Comparison of ENCODE assay signal across 8 cellular contexts in genomic region chr1:225777583-225778411, GRCh38. TPM values are rescaled to one million over a fixed set of nuclear protein-coding genes. Genes with fewer than 3 reads are reported as not detected.
DNase-seq lines count a peak whose midpoint lies in the region; ATAC-seq and TF ChIP-seq lines count a peak whose summit lies in the region.

Gene SRP9 (plus strand): TSS chr1:225777826. CDS start chr1:225777941, 115 bp downstream.

- no peak within 1 kb of the TSS for H3K4me3 Mint-ChIP-seq in activated T-cell treated with anti-CD3 and anti-CD28 coated beads, Interleukin-2, amount 50 U/mL, for 4 hours

- H3K9me3 ChIP-seq in esophagus muscularis mucosa = no peaks in the 10 kb centered on the region
- no peaks in the 10 kb centered on the region for H3K9me3 ChIP-seq in muscle layer of duodenum (ENCODE audit: control insufficient read depth in 1 of 2, low read length in 2 of 2)

- H3K36me3 Mint-ChIP-seq in activated T-cell treated with anti-CD3 and anti-CD28 coated beads, Interleukin-2, amount 50 U/mL, for 4 hours (ENCODE audit: insufficient read depth) = peaks cover 13% of the 10 kb centered on the region

- DNase-seq in DMS79 treated with DMSO at 0.1 percent for 48 hours (lab: John Stamatoyannopoulos, UW) (peak; percentile 99), KG1 (lab: John Stamatoyannopoulos, UW) (peak; percentile 97), esophagus muscularis mucosa (ENCODE audit: extremely low spot score) (peak; percentile 99)
- DNase-seq in activated T-cell treated with anti-CD3 and anti-CD28 coated beads, Interleukin-2, amount 50 U/mL, for 4 hours = peak; percentile 98
- DNase-seq in stimulated activated CD8-positive, alpha-beta memory T cell treated with anti-CD3 and anti-CD28 coated beads, Interleukin-7, amount 100 ng/mL, for 4 hours (ENCODE audit: low read depth in 2 of 2) = peak; percentile 98

- peaks cover 34% of the 10 kb centered on the region for H3K4me1 Mint-ChIP-seq in activated T-cell treated with anti-CD3 and anti-CD28 coated beads, Interleukin-2, amount 50 U/mL, for 4 hours (ENCODE audit: low read depth)

- no peaks in the 10 kb centered on the region for H3K9me3 Mint-ChIP-seq in activated T-cell treated with anti-CD3 and anti-CD28 coated beads, Interleukin-2, amount 50 U/mL, for 4 hours

- no peaks in the 10 kb centered on the region for H3K36me3 ChIP-seq in esophagus muscularis mucosa
- H3K36me3 ChIP-seq in muscle layer of duodenum (ENCODE audit: control insufficient read depth in 1 of 2, insufficient read depth in 2 of 2, low read length in 2 of 2) = no peaks in the 10 kb centered on the region

- peak; percentile 99 for ATAC-seq in GM21723 (IDR thresholded peaks at IDR 0.05; ENCODE audit: unreplicated experiment)
- peak; percentile 96 to 97 for ATAC-seq in activated T-cell treated with anti-CD3 and anti-CD28 coated beads, Interleukin-2, amount 50 U/mL, for 4 hours

- intact Hi-C loops in esophagus muscularis mucosa (cut with DNase I) = loop anchor here (2.0 to 5.0 kb wide), 2 partner anchors 67 to 205 kb away; no protein-coding TSS in a partner anchor

- no peaks in the 10 kb centered on the region for H3K27me3 ChIP-seq in esophagus muscularis mucosa
- no peaks in the 10 kb centered on the region for H3K27me3 ChIP-seq in muscle layer of duodenum (ENCODE audit: low read depth, low read length)

- peak; percentile 82 to 90 (median 88) for TF ChIP-seq CTCF in esophagus muscularis mucosa (IDR thresholded peaks at IDR 0.05)

- WGBS in esophagus muscularis mucosa = 0% methylated on average over 28 of the region's 48 CpGs

- H3K4me3 ChIP-seq in esophagus muscularis mucosa = peak within 1 kb of the TSS; percentile 60 to 71 (median 66)
- H3K4me3 ChIP-seq in muscle layer of duodenum (ENCODE audit: low read depth in 1 of 2, low read length in 2 of 2) = peak within 1 kb of the TSS; percentile 75 to 98

- H3K27ac ChIP-seq in esophagus muscularis mucosa (replicated peaks in 1 of 4) (peak within 1 kb of the TSS; percentile 86 to 92 (median 89)), muscle layer of duodenum (ENCODE audit: low read length) (peak within 1 kb of the TSS; percentile 100)

- no peaks in the 10 kb centered on the region for H3K27me3 Mint-ChIP-seq in activated T-cell treated with anti-CD3 and anti-CD28 coated beads, Interleukin-2, amount 50 U/mL, for 4 hours (ENCODE audit: low read depth)

- no peak for TF ChIP-seq EP300 in esophagus muscularis mucosa (IDR thresholded peaks at IDR 0.05)

- H3K4me1 ChIP-seq in esophagus muscularis mucosa = peaks cover 41 to 63% (median 58%) of the 10 kb centered on the region in 4 donors
- peaks cover 13 to 49% of the 10 kb centered on the region in 2 donors for H3K4me1 ChIP-seq in muscle layer of duodenum (ENCODE audit: control insufficient read depth in 1 of 2, insufficient read depth in 2 of 2, low read length in 2 of 2)

- TF ChIP-seq POLR2A in esophagus muscularis mucosa (IDR thresholded peaks at IDR 0.05; ENCODE audit: low read depth) = peak; percentile 88

TF ChIP-seq in PFSK-1, 5 proteins besides CTCF, POLR2A, EP300 and RAD21:
- TF ChIP-seq SIN3A (IDR thresholded peaks at IDR 0.05; ENCODE audit: borderline replicate concordance, insufficient read depth, low read length) (peak; percentile 71; the same call in 1 of the 2 replicates), REST (IDR thresholded peaks at IDR 0.05; ENCODE audit: insufficient read depth in 1 of 2, low read depth in 2 of 2, low read length in 2 of 2) (no peak), POLR2AphosphoS5 (IDR thresholded peaks at IDR 0.05; ENCODE audit: low read depth, low read length) (peak; percentile 94; the same call in 1 of the 2 replicates), FOXP2 (optimal IDR thresholded peaks at IDR 0.05; ENCODE audit: borderline replicate concordance, extremely low read depth, extremely low read length, insufficient read depth) (peak; percentile 97), TAF1 (IDR thresholded peaks at IDR 0.05; ENCODE audit: borderline replicate concordance, insufficient read depth, low read length) (peak; percentile 77; the same call in 1 of the 2 replicates)

RNA-seq across cellular contexts. Expression of gene SRP9, which starts in this region (rescaled TPM):
- polyA plus RNA-seq in PFSK-1 (2012; ENCODE audit: insufficient read length, low read depth) = 172 TPM
- total RNA-seq in activated T-cell treated with anti-CD3 and anti-CD28 coated beads, Interleukin-2, amount 50 U/mL, for 4 hours = 100 to 1,000 TPM; 261 to 287 (median 273) TPM
- total RNA-seq in esophagus muscularis mucosa = 100 to 1,000 TPM in 3 of 4 donors, 10 to 100 TPM in 1; 95.1 to 192 (median 164) TPM

Comparison
In these comparisons a context has a peak if more than half of its experiments do, and no peak if none do; other contexts are left out.
1. Peak in every context shown above with its lines: DNase-seq, ATAC-seq, H3K4me3 ChIP-seq and H3K27ac ChIP-seq.